Comparison of ENCODE assay signal across 13 cellular contexts in the genomic region with DNA sequence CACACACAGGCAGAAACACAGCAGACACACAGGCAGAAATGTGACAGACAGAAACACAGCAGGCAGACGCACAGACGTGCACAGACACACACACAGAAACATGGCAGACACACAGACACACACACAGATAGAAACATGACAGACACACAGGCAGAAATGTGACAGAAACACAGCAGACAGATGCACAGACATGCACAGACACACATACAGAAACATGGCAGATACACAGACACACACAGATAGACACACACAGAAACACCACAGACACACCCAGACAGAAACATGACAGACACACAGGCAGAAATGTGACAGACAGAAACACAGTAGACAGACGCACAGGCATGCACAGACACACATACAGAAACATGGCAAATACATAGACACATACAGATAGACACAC. TPM values are rescaled to one million over a fixed set of nuclear protein-coding genes. Genes with fewer than 3 reads are reported as not detected.
DNase-seq lines count a peak whose midpoint lies in the region; ATAC-seq and TF ChIP-seq lines count a peak whose summit lies in the region.
"Had no signal": no experiment of that assay in that cellular context is flagged by ENCODE, and none has a peak within 500 bp of the region (broad histone marks: within the 10 kb centered on the region; RNA-seq: fewer than 3 reads in every experiment).

No MANE protein-coding gene starts in this region.

- CTCF ChIA-PET in SK-N-SH (lab: Yijun Ruan, JAX): interaction anchor here (1.9 kb wide), 1 partner anchor 20 kb away, joined by 9 read pairs; a partner anchor contains a TSS

- TF ChIP-seq POLR2A in prostate gland (IDR thresholded peaks at IDR 0.05) (no peak), uterus (IDR thresholded peaks at IDR 0.05) (no peak)

- no peaks in the 10 kb centered on the region for H3K36me3 ChIP-seq in SK-N-SH (replicated peaks in 1 of 2; ENCODE audit: control insufficient read depth in 1 of 2, insufficient read depth in 2 of 2, low read length in 1 of 2)
- H3K36me3 ChIP-seq in liver (ENCODE audit: control insufficient read depth in 4 of 4, insufficient read depth in 3 of 4, low read depth in 1 of 4, low read length in 3 of 4): peaks cover 0 to 1% (median 0%) of the 10 kb centered on the region in 4 donors
- peaks cover 2% of the 10 kb centered on the region for H3K36me3 ChIP-seq in thoracic aorta
- H3K36me3 ChIP-seq in prostate gland: no peaks in the 10 kb centered on the region
- no peaks in the 10 kb centered on the region for H3K36me3 ChIP-seq in uterus
- H3K36me3 ChIP-seq: WERI-Rb-1 had no signal

- TF ChIP-seq CTCF in SK-N-SH (IDR thresholded peaks at IDR 0.05) (no peak), astrocyte of the spinal cord (IDR thresholded peaks at IDR 0.05; ENCODE audit: low read depth, low read length) (no peak), liver (IDR thresholded peaks at IDR 0.05; ENCODE audit: low read depth, low read length, missing input control) (no peak), thoracic aorta (IDR thresholded peaks at IDR 0.05) (no peak), prostate gland (IDR thresholded peaks at IDR 0.05) (no peak), uterus (IDR thresholded peaks at IDR 0.05) (no peak)

- H3F3A ChIP-seq in SK-N-SH (replicated peaks; ENCODE audit: insufficient read depth): no peaks in the 10 kb centered on the region

- WGBS in SK-N-SH (ENCODE audit: low lambda C conversion rate): 89% methylated on average over 3 of the region's 3 CpGs
- 74% methylated on average over 3 of the region's 3 CpGs for WGBS in liver
- 81% methylated on average over 3 of the region's 3 CpGs for WGBS in prostate gland

- H3K27me3 ChIP-seq in SK-N-SH (ENCODE audit: insufficient read depth) (no peaks in the 10 kb centered on the region), liver (ENCODE audit: control insufficient read depth in 4 of 4, insufficient read depth in 4 of 4, low read length in 3 of 4) (no peaks in the 10 kb centered on the region), thoracic aorta (replicated peaks; ENCODE audit: insufficient read depth) (no peaks in the 10 kb centered on the region), prostate gland (replicated peaks; ENCODE audit: insufficient read depth) (no peaks in the 10 kb centered on the region), uterus (no peaks in the 10 kb centered on the region)

- no peak overlapping the region for H2AFZ ChIP-seq in SK-N-SH (ENCODE audit: low read depth)

- no peaks in the 10 kb centered on the region for H3K9me2 ChIP-seq in SK-N-SH

- H3K79me2 ChIP-seq in SK-N-SH (ENCODE audit: insufficient read depth): no peaks in the 10 kb centered on the region

- POLR2A ChIA-PET in SK-N-SH (lab: Yijun Ruan, JAX): no interaction called here

- H3K9ac ChIP-seq in SK-N-SH: no peak overlapping the region
- no peak overlapping the region for H3K9ac ChIP-seq in liver (ENCODE audit: low read depth in 1 of 2, low read length in 2 of 2)

- H4K20me1 ChIP-seq in SK-N-SH (ENCODE audit: insufficient read depth): no peaks in the 10 kb centered on the region

- H3K9me3 ChIP-seq in SK-N-SH: no peaks in the 10 kb centered on the region
- H3K9me3 ChIP-seq in liver (ENCODE audit: control insufficient read depth in 4 of 4, low read length in 3 of 4): no peaks in the 10 kb centered on the region
- no peaks in the 10 kb centered on the region for H3K9me3 ChIP-seq in thoracic aorta
- H3K9me3 ChIP-seq in prostate gland: no peaks in the 10 kb centered on the region
- no peaks in the 10 kb centered on the region for H3K9me3 ChIP-seq in uterus
- H3K9me3 ChIP-seq: Caco-2 had no signal

- no peak for ATAC-seq in SK-N-SH treated with all-trans-retinoic acid at 6 μM for 48 hours
- no peak for ATAC-seq in thoracic aorta (ENCODE audit: insufficient number of reproducible peaks, low FRiP score, low read depth)
- ATAC-seq in HG03439 (IDR thresholded peaks at IDR 0.05; ENCODE audit: unreplicated experiment): no peak

- H3K4me2 ChIP-seq in SK-N-SH: peak overlapping the region; percentile 99; the same call in 1 of the 2 replicates

- TF ChIP-seq RAD21 in SK-N-SH (IDR thresholded peaks at IDR 0.05; ENCODE audit: low read length): no peak
- no peak for TF ChIP-seq RAD21 in liver (IDR thresholded peaks at IDR 0.05)

- DNase-seq in SK-N-SH: no peak
- no peak for DNase-seq in astrocyte of the spinal cord (ENCODE audit: low read depth, low spot score)
- no peak for DNase-seq in thoracic aorta (ENCODE audit: low spot score)
- DNase-seq in prostate gland (ENCODE audit: low spot score): no peak
- DNase-seq in uterus: no peak
- DNase-seq: 8988T, activated gamma-delta T cell, Caco-2, NCI-H2029, WERI-Rb-1 had no signal

- TF ChIP-seq EP300 in SK-N-SH (IDR thresholded peaks at IDR 0.05; ENCODE audit: borderline replicate concordance in 1 of 2, low read depth in 1 of 2, low read length in 1 of 2): no peak

- intact Hi-C loops in prostate gland (cut with DNase I): no loop called here
- intact Hi-C loops in uterus (cut with DNase I; ENCODE audit: low total_unique reads): no loop called here

- H3K4me3 ChIP-seq in SK-N-SH (ENCODE audit: low read depth in 2 of 2, low read length in 1 of 2) (peak overlapping the region in 1 of 2 experiments; percentile 73; a peak in 1 of 4 replicates), astrocyte of the spinal cord (ENCODE audit: low read depth, low read length) (peak overlapping the region; percentile 63), liver (ENCODE audit: low read depth in 1 of 3, low read length in 3 of 3) (peak overlapping the region in 2 of 3 donors; percentile 16 to 55), thoracic aorta (peak overlapping the region; percentile 87), prostate gland (no peak overlapping the region), uterus (no peak overlapping the region)

- H3K4me1 ChIP-seq in SK-N-SH (ENCODE audit: control insufficient read depth in 1 of 2, insufficient read depth in 2 of 2, low read depth in 1 of 2, low read length in 1 of 2): peaks cover 8 to 14% of the 10 kb centered on the region in 2 experiments; a peak in 1 of 4 replicates
- H3K4me1 ChIP-seq in liver (ENCODE audit: control insufficient read depth in 4 of 4, insufficient read depth in 4 of 4, low read length in 3 of 4): peaks cover 0 to 8% (median 4%) of the 10 kb centered on the region in 4 donors
- peaks cover 46 to 80% of the 10 kb centered on the region in 2 donors for H3K4me1 ChIP-seq in thoracic aorta (ENCODE audit: control insufficient read depth in 1 of 2, low read depth in 2 of 2)
- peaks cover 10% of the 10 kb centered on the region for H3K4me1 ChIP-seq in prostate gland (replicated peaks)
- peaks cover 0 to 14% of the 10 kb centered on the region in 2 donors for H3K4me1 ChIP-seq in uterus

- H3K27ac ChIP-seq in SK-N-SH (ENCODE audit: low read depth in 2 of 2, low read length in 1 of 2) (no peak overlapping the region), liver (ENCODE audit: low read depth in 1 of 2, low read length in 2 of 2) (peak overlapping the region in 1 of 2 donors; percentile 63), thoracic aorta (peak overlapping the region; percentile 98 to 99), prostate gland (no peak overlapping the region), uterus (no peak overlapping the region)
- H3K27ac ChIP-seq: WERI-Rb-1 had no signal

- in situ Hi-C loops in astrocyte of the spinal cord (cut with HindIII; ENCODE audit: low sequenced_read_pairs): no loop called here

TF ChIP-seq in SK-N-SH treated with all-trans-retinoic acid at 6 μM for 48 hours, 23 proteins besides CTCF, POLR2A, EP300 and RAD21 (continues in another document):
- TF ChIP-seq CSDC2 (CRISPR knock-in tag; IDR thresholded peaks at IDR 0.05): no peak
- TF ChIP-seq ZFP3 (CRISPR knock-in tag; IDR thresholded peaks at IDR 0.05): no peak

TF ChIP-seq in liver, 16 proteins besides CTCF, POLR2A, EP300 and RAD21 (continues in another document):
- TF ChIP-seq, protein P1, sequence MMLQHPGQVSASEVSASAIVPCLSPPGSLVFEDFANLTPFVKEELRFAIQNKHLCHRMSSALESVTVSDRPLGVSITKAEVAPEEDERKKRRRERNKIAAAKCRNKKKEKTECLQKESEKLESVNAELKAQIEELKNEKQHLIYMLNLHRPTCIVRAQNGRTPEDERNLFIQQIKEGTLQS (IDR thresholded peaks at IDR 0.05): no peak
- TF ChIP-seq YY1 (IDR thresholded peaks at IDR 0.05): no peak

RNA-seq across cellular contexts. Expression of a gene that starts 1.3 kb away (rescaled TPM):
- polyA plus RNA-seq in SK-N-SH (2012; rRNA removed): 0.78 and 0.92 TPM in 2 replicates
- polyA plus RNA-seq in SK-N-SH (2012; cell fraction: cytosol; rRNA removed): 0.55 and 1.1 TPM in 2 replicates
- polyA plus RNA-seq in SK-N-SH (2012; cell fraction: nucleus; rRNA removed): 0.91 and 1.2 TPM in 2 replicates
- total RNA-seq in liver: 1 to 10 TPM; 1.7 to 6.0 TPM
- 1 to 10 TPM; 5.0 to 5.9 TPM for polyA plus RNA-seq in liver
- total RNA-seq in thoracic aorta: 10 to 100 TPM; 29.4 to 39.1 TPM
- total RNA-seq in prostate gland: 1 to 10 TPM; 1.1 to 4.0 TPM
- total RNA-seq in uterus: 1 to 10 TPM in 2 of 4 donors, not detected in 2; 2.6 to 7.3 TPM

RNA-seq across cellular contexts. Expression of a gene that starts 20.1 kb away (rescaled TPM):
- 0.20 and 0.26 TPM in 2 replicates for polyA plus RNA-seq in SK-N-SH (2012; rRNA removed)
- 0.10 and 0.14 TPM in 2 replicates for polyA plus RNA-seq in SK-N-SH (2012; cell fraction: cytosol; rRNA removed)
- polyA plus RNA-seq in SK-N-SH (2012; cell fraction: nucleus; rRNA removed): 0.54 and 0.60 TPM in 2 replicates
- under 1 TPM; 0.23 to 0.25 TPM for total RNA-seq in liver
- under 1 TPM; 0.25 to 0.95 TPM for polyA plus RNA-seq in liver
- 1 to 10 TPM; 1.1 to 1.6 TPM for total RNA-seq in thoracic aorta
- total RNA-seq in prostate gland: 1 to 10 TPM in 1 of 2 donors, under 1 TPM in 1; 0.36 to 1.9 TPM
- total RNA-seq in uterus: 1 to 10 TPM in 1 of 4 donors, under 1 TPM in 1, not detected in 2; 0.07 to 4.0 TPM
- total RNA-seq: Caco-2 had no signal

RNA-seq across cellular contexts. Expression of a gene that starts 21.2 kb away (rescaled TPM):
- polyA plus RNA-seq in SK-N-SH (2012; rRNA removed) (27.8 and 36.4 TPM in 2 replicates), liver (1 to 10 TPM; 1.9 to 7.4 TPM)
- polyA plus RNA-seq in SK-N-SH (2012; cell fraction: cytosol; rRNA removed): 11.9 and 22.7 TPM in 2 replicates
- polyA plus RNA-seq in SK-N-SH (2012; cell fraction: nucleus; rRNA removed): 66.5 and 82.5 TPM in 2 replicates
- total RNA-seq in liver (10 to 100 TPM; 12.7 to 13.2 TPM), thoracic aorta (10 to 100 TPM; 33.4 to 38.0 TPM), prostate gland (10 to 100 TPM; 38.2 to 52.8 TPM), uterus (10 to 100 TPM in 3 of 4 donors, 1 to 10 TPM in 1; 6.8 to 28.4 (median 20.7) TPM)

RNA-seq across cellular contexts. Expression of a gene that starts 32.6 kb away (rescaled TPM):
- polyA plus RNA-seq in SK-N-SH (2012; rRNA removed) (88.2 and 92.0 TPM in 2 replicates), liver (10 to 100 TPM; 29.3 to 31.7 TPM)
- 70.6 and 79.6 TPM in 2 replicates for polyA plus RNA-seq in SK-N-SH (2012; cell fraction: cytosol; rRNA removed)
- polyA plus RNA-seq in SK-N-SH (2012; cell fraction: nucleus; rRNA removed): 217 and 375 TPM in 2 replicates
- total RNA-seq in liver (10 to 100 TPM; 28.6 to 35.1 TPM), thoracic aorta (100 to 1,000 TPM in 1 of 2 donors, 10 to 100 TPM in 1; 90.8 to 120 TPM), prostate gland (100 to 1,000 TPM; 184 to 369 TPM), uterus (100 to 1,000 TPM in 1 of 4 donors, 10 to 100 TPM in 3; 52.9 to 232 (median 63.6) TPM)

RNA-seq across cellular contexts. Expression of a gene that starts 48.0 kb away (rescaled TPM):
- 45.9 and 53.3 TPM in 2 replicates for polyA plus RNA-seq in SK-N-SH (2012; rRNA removed)
- polyA plus RNA-seq in SK-N-SH (2012; cell fraction: cytosol; rRNA removed): 23.5 and 33.7 TPM in 2 replicates
- polyA plus RNA-seq in SK-N-SH (2012; cell fraction: nucleus; rRNA removed): 152 and 202 TPM in 2 replicates
- 10 to 100 TPM; 21.7 to 43.6 TPM for total RNA-seq in liver
- polyA plus RNA-seq in liver: 10 to 100 TPM in 1 of 2 donors, 1 to 10 TPM in 1; 9.4 to 27.5 TPM
- total RNA-seq in thoracic aorta: 100 to 1,000 TPM in 1 of 2 donors, 10 to 100 TPM in 1; 85.6 to 112 TPM
- total RNA-seq in prostate gland: 10 to 100 TPM; 60.5 to 86.1 TPM
- total RNA-seq in uterus: 10 to 100 TPM in 3 of 4 donors, under 1 TPM in 1; 0.59 to 44.9 (median 38.9) TPM

Comparison
In these comparisons a context has a peak if more than half of its experiments do, and no peak if none do; other contexts are left out.
1. H3K27ac ChIP-seq: peak in thoracic aorta (2 of 2); none in SK-N-SH (0 of 2), prostate gland (0 of 2) and uterus (0 of 2).
2. H3K4me3 ChIP-seq: peak in astrocyte of the spinal cord (single experiment), liver (2 of 3) and thoracic aorta (single experiment); none in prostate gland (0 of 2) and uterus (0 of 2).